13 cellular contexts compared by ENCODE assay signal in the genomic region with DNA sequence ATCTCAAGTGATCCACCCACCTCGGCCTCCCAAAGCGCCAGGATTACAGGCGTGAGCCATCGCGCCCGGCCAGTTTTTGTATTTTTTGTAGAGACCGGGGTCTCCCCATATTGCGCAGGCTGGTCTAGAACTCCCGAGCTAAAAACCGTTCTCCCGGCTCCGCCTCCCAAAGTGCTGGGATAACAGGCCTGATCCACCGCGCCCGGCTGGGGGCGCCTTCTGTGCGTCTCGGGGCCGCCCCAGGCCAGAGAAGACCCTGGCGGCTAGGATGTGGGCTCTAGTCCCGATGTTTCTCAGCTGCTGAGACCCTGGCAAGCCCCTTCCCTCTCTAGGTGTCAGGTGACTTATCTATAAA. TPM values are rescaled to one million over a fixed set of nuclear protein-coding genes. Genes with fewer than 3 reads are reported as not detected.
DNase-seq lines count a peak whose midpoint lies in the region; ATAC-seq and TF ChIP-seq lines count a peak whose summit lies in the region.
"Had no signal": no experiment of that assay in that cellular context is flagged by ENCODE, and none has a peak within 500 bp of the region (broad histone marks: within the 10 kb centered on the region; RNA-seq: fewer than 3 reads in every experiment).

No MANE protein-coding gene starts in this region.

- peak; percentile 21 for TF ChIP-seq CTCF in HFF-Myc (IDR thresholded peaks at IDR 0.05; ENCODE audit: low read depth, low read length, missing control alignments)
- peak; percentile 59 for TF ChIP-seq CTCF in chondrocyte (IDR thresholded peaks at IDR 0.05)
- TF ChIP-seq CTCF in gastroesophageal sphincter (IDR thresholded peaks at IDR 0.05), result no peak

- DNase-seq in DMS53 (lab: John Stamatoyannopoulos, UW) (peak; percentile 33), DMS53 treated with DMSO at 0.1 percent for 48 hours (lab: John Stamatoyannopoulos, UW; ENCODE audit: unreplicated experiment) (no peak), HFF-Myc (ENCODE audit: extremely low read depth, low read depth) (no peak), chondrocyte (ENCODE audit: low spot score) (no peak), naive B cell (no peak), NCI-H2081 treated with DMSO at 0.1 percent for 48 hours (lab: John Stamatoyannopoulos, UW) (no peak)
- DNase-seq: 8988T; activated effector memory CD4-positive, alpha-beta T cell treated with anti-CD3 and anti-CD28 coated beads, Interleukin-2, amount 50 U/mL, for 16 hours; effector CD8-positive, alpha-beta T cell; stimulated activated CD4-positive, alpha-beta T cell treated with anti-CD3 and anti-CD28 coated beads, Interleukin-4, amount 100 ng/mL, for 24 hours had no signal

- TF ChIP-seq EP300 in gastroesophageal sphincter (IDR thresholded peaks at IDR 0.05), result no peak

- ATAC-seq in naive B cell (ENCODE audit: low read depth in 2 of 2) (no peak), HG03432 (IDR thresholded peaks at IDR 0.05; ENCODE audit: unreplicated experiment) (no peak), gastroesophageal sphincter (no peak)
- ATAC-seq: pancreas had no signal

- H3K36me3 ChIP-seq in gastroesophageal sphincter, result no peaks in the 10 kb centered on the region
- H3K36me3 ChIP-seq: pancreas had no signal

- TF ChIP-seq POLR2A in gastroesophageal sphincter (IDR thresholded peaks at IDR 0.05), result no peak

- H3K27me3 Mint-ChIP-seq in chondrocyte (ENCODE audit: low read depth), result peaks cover 22% of the 10 kb centered on the region
- H3K27me3 Mint-ChIP-seq in naive B cell, result no peaks in the 10 kb centered on the region

- H3K9me3 Mint-ChIP-seq in chondrocyte (ENCODE audit: low read depth) (no peaks in the 10 kb centered on the region), naive B cell (no peaks in the 10 kb centered on the region)

- H3K36me3 Mint-ChIP-seq in chondrocyte (ENCODE audit: low read depth), result no peaks in the 10 kb centered on the region
- peaks cover 6 to 22% of the 10 kb centered on the region in 2 donors for H3K36me3 Mint-ChIP-seq in naive B cell

- H3K4me3 Mint-ChIP-seq in chondrocyte (ENCODE audit: unreplicated experiment), result no peak overlapping the region
- peak overlapping the region in 5 of 8 donors; percentile 15 to 91 (median 53) for H3K4me3 Mint-ChIP-seq in naive B cell

- H3K4me1 ChIP-seq in gastroesophageal sphincter, result peaks cover 0 to 48% (median 12%) of the 10 kb centered on the region in 3 donors

- no peak overlapping the region for H3K27ac Mint-ChIP-seq in chondrocyte (ENCODE audit: unreplicated experiment)
- peak overlapping the region in 2 of 6 donors; percentile 57 to 96 for H3K27ac Mint-ChIP-seq in naive B cell

- WGBS in gastroesophageal sphincter (ENCODE audit: low coverage in 1 of 2), 2 donors, result 13% methylated on average over 7 of the region's 21 CpGs; no CpG with 5 or more reads in 1 of the 2 donors

- no peak overlapping the region for H3K27ac ChIP-seq in gastroesophageal sphincter
- H3K27ac ChIP-seq: pancreas had no signal

- H3K4me3 ChIP-seq in HFF-Myc (replicated peaks; ENCODE audit: low read depth, low read length) (peak overlapping the region; percentile 31), gastroesophageal sphincter (no peak overlapping the region)

- H3K27me3 ChIP-seq in gastroesophageal sphincter, result peaks cover 80% of the 10 kb centered on the region

- no peaks in the 10 kb centered on the region for H3K9me3 ChIP-seq in gastroesophageal sphincter
- H3K9me3 ChIP-seq: pancreas had no signal

- H3K4me1 Mint-ChIP-seq in chondrocyte (ENCODE audit: low read depth) (peaks cover 5% of the 10 kb centered on the region), naive B cell (peaks cover 33 to 53% (median 50%) of the 10 kb centered on the region in 3 donors)

RNA-seq across cellular contexts. Expression of gene ARHGAP45, which starts 3.6 kb away (rescaled TPM):
- total RNA-seq in chondrocyte, result 0.57 to 1.6 TPM (median 1.0 TPM) in 3 replicates
- 100 to 1,000 TPM; 181 to 432 (median 210) TPM for polyA plus RNA-seq in naive B cell (ENCODE audit: low read depth in 6 of 6)
- total RNA-seq in gastroesophageal sphincter, result 10 to 100 TPM in 3 of 4 donors, 1 to 10 TPM in 1; 9.5 to 29.8 (median 14.6) TPM

RNA-seq across cellular contexts. Expression of gene POLR2E, which starts 24.6 kb away (rescaled TPM):
- total RNA-seq in chondrocyte (110 to 119 TPM (median 113 TPM) in 3 replicates), gastroesophageal sphincter (100 to 1,000 TPM; 117 to 228 (median 150) TPM)
- polyA plus RNA-seq in naive B cell (ENCODE audit: low read depth in 6 of 6), result 100 to 1,000 TPM; 134 to 205 (median 174) TPM

RNA-seq across cellular contexts. Expression of gene ABCA7, which starts 30.6 kb away (rescaled TPM):
- 6.7 to 15.9 TPM (median 8.9 TPM) in 3 replicates for total RNA-seq in chondrocyte
- polyA plus RNA-seq in naive B cell (ENCODE audit: low read depth in 6 of 6), result 10 to 100 TPM in 4 of 6 donors, 1 to 10 TPM in 2; 9.4 to 22.5 (median 11.1) TPM
- 10 to 100 TPM in 1 of 4 donors, 1 to 10 TPM in 3; 3.9 to 14.3 (median 6.4) TPM for total RNA-seq in gastroesophageal sphincter

RNA-seq across cellular contexts. Expression of gene GPX4, which starts 33.2 kb away (rescaled TPM):
- 240 to 246 TPM (median 245 TPM) in 3 replicates for total RNA-seq in chondrocyte
- 100 to 1,000 TPM; 235 to 356 (median 314) TPM for polyA plus RNA-seq in naive B cell (ENCODE audit: low read depth in 6 of 6)
- total RNA-seq in gastroesophageal sphincter, result 100 to 1,000 TPM; 311 to 452 (median 349) TPM

RNA-seq across cellular contexts. Expression of gene CNN2, which starts 44.1 kb away (rescaled TPM):
- total RNA-seq in chondrocyte, result 258 to 363 TPM (median 357 TPM) in 3 replicates
- polyA plus RNA-seq in naive B cell (ENCODE audit: low read depth in 6 of 6), result 100 to 1,000 TPM; 408 to 648 (median 492) TPM
- total RNA-seq in gastroesophageal sphincter, result 100 to 1,000 TPM in 1 of 4 donors, 10 to 100 TPM in 3; 52.9 to 103 (median 75.2) TPM

Comparison
In these comparisons a context has a peak if more than half of its experiments do, and no peak if none do; other contexts are left out.
1. CTCF ChIP-seq: peak in HFF-Myc (single experiment) and chondrocyte (single experiment); none in gastroesophageal sphincter (0 of 4).